ENCODE assay signal across 8 cellular contexts in genomic region chr19:49486710-49487276, GRCh38. TPM values are rescaled to one million over a fixed set of nuclear protein-coding genes. Genes with fewer than 3 reads are reported as not detected.
DNase-seq lines count a peak whose midpoint lies in the region; ATAC-seq and TF ChIP-seq lines count a peak whose summit lies in the region.

No MANE protein-coding gene starts in this region.

- H2BK5ac ChIP-seq in neuronal stem cell (ENCODE audit: low read length), result peak overlapping the region; percentile 77

- peaks cover 0 to 3% (median 1%) of the 10 kb centered on the region in 3 donors for H3K27me3 Mint-ChIP-seq in CD14-positive monocyte (ENCODE audit: low read depth in 3 of 3)
- H3K27me3 Mint-ChIP-seq in dendritic cell treated with granulocyte-macrophage colony-stimulating factor and Interleukin-4, amounts not matched to agents 40 ng/mL and 50 ng/mL, for 4 days, result no peaks in the 10 kb centered on the region

- no peak overlapping the region for H3K27ac ChIP-seq in OCI-LY1 (ENCODE audit: low read depth, low read length, poor library complexity, severe bottlenecking)
- H3K27ac ChIP-seq in neuronal stem cell (replicated peaks; ENCODE audit: low read length), result no peak overlapping the region

- no peaks in the 10 kb centered on the region for H4K20me1 ChIP-seq in OCI-LY1 (ENCODE audit: insufficient read depth, low read length)

- H2AK5ac ChIP-seq in neuronal stem cell (ENCODE audit: low read depth, low read length), result peak overlapping the region; percentile 71

- no peak overlapping the region for H2BK12ac ChIP-seq in neuronal stem cell (ENCODE audit: low read length)

- H4K91ac ChIP-seq in neuronal stem cell (ENCODE audit: low read depth, low read length, poor library complexity), result no peak overlapping the region

- H3K36me3 Mint-ChIP-seq in CD14-positive monocyte, result peaks cover 29 to 32% of the 10 kb centered on the region in 2 donors
- peaks cover 46% of the 10 kb centered on the region for H3K36me3 Mint-ChIP-seq in dendritic cell treated with granulocyte-macrophage colony-stimulating factor and Interleukin-4, amounts not matched to agents 40 ng/mL and 50 ng/mL, for 4 days (ENCODE audit: low read depth)

- H2AFZ ChIP-seq in OCI-LY1 (ENCODE audit: low read length) (no peak overlapping the region), neuronal stem cell (ENCODE audit: low read length) (peak overlapping the region; percentile 89)

- intact Hi-C loops in CD14-positive monocyte (cut with micrococcal nuclease), result loop anchor here (1.0 to 5.0 kb wide), 2 partner anchors 10 to 34 kb away; partner anchors contain the start of genes ALDH16A1 (in 1 of the 2), PIH1D1 (in 1 of the 2) and RPS11 (in 1 of the 2)
- intact Hi-C loops in dendritic cell treated with granulocyte-macrophage colony-stimulating factor and Interleukin-4, amounts not matched to agents 40 ng/mL and 50 ng/mL, for 4 days (cut with micrococcal nuclease), result loop anchor here (1.0 kb wide), 2 partner anchors 10 to 33 kb away; partner anchors contain the start of genes ALDH16A1 and RPS11

- TF ChIP-seq CTCF in CD14-positive monocyte (IDR thresholded peaks at IDR 0.05), result no peak
- no peak for TF ChIP-seq CTCF in OCI-LY1 (IDR thresholded peaks at IDR 0.05; ENCODE audit: low read length)

- no CpG with 5 or more reads among the region's 23 CpGs for WGBS in neuronal stem cell (ENCODE audit: extremely low coverage in 2 of 2, insufficient read length in 2 of 2, insufficient replicate concordance in 1 of 2), 2 donors

- DNase-seq in CD14-positive monocyte (ENCODE audit: low spot score) (no peak), neuronal stem cell (ENCODE audit: low spot score) (no peak), NCI-H82 (lab: John Stamatoyannopoulos, UW) (no peak), HT-29 (ENCODE audit: low spot score) (no peak)
- DNase-seq in activated effector memory CD4-positive, alpha-beta T cell treated with Interleukin-2 at 50 U/mL for 16 hours, result no peak

- peaks cover 23% of the 10 kb centered on the region for H3K79me2 ChIP-seq in OCI-LY1 (ENCODE audit: insufficient read depth, low read length)

- H2BK15ac ChIP-seq in neuronal stem cell (ENCODE audit: low read length), result no peak overlapping the region

- peak overlapping the region; percentile 78 for H2BK120ac ChIP-seq in neuronal stem cell (ENCODE audit: low read depth, low read length)

- H3K14ac ChIP-seq in neuronal stem cell (ENCODE audit: low read length), result no peak overlapping the region

- H3K4me2 ChIP-seq in OCI-LY1 (ENCODE audit: low read length), result peak overlapping the region; percentile 45; the same call in 1 of the 2 replicates
- no peak overlapping the region for H3K4me2 ChIP-seq in neuronal stem cell (ENCODE audit: insufficient read depth, low read length, poor library complexity, severe bottlenecking)

- peak overlapping the region in 1 of 2 donors; percentile 98 for H3K4me3 Mint-ChIP-seq in CD14-positive monocyte
- peak overlapping the region; percentile 89 for H3K4me3 Mint-ChIP-seq in dendritic cell treated with granulocyte-macrophage colony-stimulating factor and Interleukin-4, amounts not matched to agents 40 ng/mL and 50 ng/mL, for 4 days

- peak overlapping the region; percentile 92 for H3K18ac ChIP-seq in neuronal stem cell (ENCODE audit: low read length)

- no peaks in the 10 kb centered on the region for H3K9me2 ChIP-seq in OCI-LY1 (ENCODE audit: low read depth, low read length)

- H3K27ac Mint-ChIP-seq in CD14-positive monocyte, result peak overlapping the region in 6 of 7 donors; percentile 42 to 96 (median 66)
- peak overlapping the region; percentile 95 for H3K27ac Mint-ChIP-seq in dendritic cell treated with granulocyte-macrophage colony-stimulating factor and Interleukin-4, amounts not matched to agents 40 ng/mL and 50 ng/mL, for 4 days

- no peaks in the 10 kb centered on the region for H3K9me3 ChIP-seq in OCI-LY1 (ENCODE audit: low read length)
- no peaks in the 10 kb centered on the region for H3K9me3 ChIP-seq in neuronal stem cell (replicated peaks in 1 of 2; ENCODE audit: control insufficient read depth in 2 of 2, insufficient read depth in 1 of 2, low read depth in 1 of 2, low read length in 2 of 2)

- peaks cover 7% of the 10 kb centered on the region for H3F3A ChIP-seq in OCI-LY1 (ENCODE audit: insufficient read depth, low read length)

- H3K4ac ChIP-seq in neuronal stem cell (ENCODE audit: low read length), result no peak overlapping the region

- H3K27me3 ChIP-seq in OCI-LY1 (ENCODE audit: insufficient read depth, low read length) (no peaks in the 10 kb centered on the region), neuronal stem cell (ENCODE audit: control insufficient read depth in 3 of 3, insufficient read depth in 3 of 3, low read depth in 1 of 3, low read length in 3 of 3) (no peaks in the 10 kb centered on the region)

- H3K9ac ChIP-seq in OCI-LY1 (ENCODE audit: low read length), result no peak overlapping the region
- H3K9ac ChIP-seq in neuronal stem cell (ENCODE audit: low read depth, low read length, poor library complexity), result no peak overlapping the region

- H4K8ac ChIP-seq in neuronal stem cell (ENCODE audit: low read depth, low read length), result peak overlapping the region; percentile 74

- peak overlapping the region; percentile 40 for H3K23ac ChIP-seq in neuronal stem cell (ENCODE audit: low read depth, low read length, poor library complexity)

- peaks cover 0 to 5% (median 0%) of the 10 kb centered on the region in 7 donors for H3K9me3 Mint-ChIP-seq in CD14-positive monocyte
- H3K9me3 Mint-ChIP-seq in dendritic cell treated with granulocyte-macrophage colony-stimulating factor and Interleukin-4, amounts not matched to agents 40 ng/mL and 50 ng/mL, for 4 days, result no peaks in the 10 kb centered on the region

- peaks cover 23% of the 10 kb centered on the region for H3K4me1 Mint-ChIP-seq in CD14-positive monocyte
- H3K4me1 Mint-ChIP-seq in dendritic cell treated with granulocyte-macrophage colony-stimulating factor and Interleukin-4, amounts not matched to agents 40 ng/mL and 50 ng/mL, for 4 days (ENCODE audit: low read depth), result peaks cover 19% of the 10 kb centered on the region

- no peak for ATAC-seq in HG03097 (IDR thresholded peaks at IDR 0.05; ENCODE audit: low FRiP score, unreplicated experiment)

- peaks cover 14% of the 10 kb centered on the region for H3K79me1 ChIP-seq in neuronal stem cell (ENCODE audit: low read depth, low read length)

- H3K4me1 ChIP-seq in OCI-LY1 (ENCODE audit: insufficient read depth, low read length, severe bottlenecking), result peaks cover 29% of the 10 kb centered on the region
- H3K4me1 ChIP-seq in neuronal stem cell (ENCODE audit: control insufficient read depth in 2 of 2, insufficient read depth in 1 of 2, low read depth in 1 of 2, low read length in 2 of 2), result peaks cover 7 to 8% of the 10 kb centered on the region in 2 donors

- peak overlapping the region; percentile 39 for H3K4me3 ChIP-seq in OCI-LY1 (ENCODE audit: low read depth, low read length, poor library complexity, severe bottlenecking)
- H3K4me3 ChIP-seq in neuronal stem cell (ENCODE audit: low read length in 2 of 2), result peak overlapping the region in 1 of 2 donors; percentile 24

- H3K36me3 ChIP-seq in OCI-LY1 (ENCODE audit: insufficient read depth, low read length) (peaks cover 44% of the 10 kb centered on the region), neuronal stem cell (replicated peaks in 1 of 2; ENCODE audit: control insufficient read depth in 2 of 2, insufficient read depth in 2 of 2, low read length in 2 of 2) (peaks cover 28 to 37% of the 10 kb centered on the region in 2 donors)

RNA-seq across cellular contexts. Expression of gene RPL13A, which starts 0.6 kb away (rescaled TPM):
- 100 to 1,000 TPM; 655 to 663 TPM for polyA plus RNA-seq in CD14-positive monocyte
- polyA plus RNA-seq in neuronal stem cell (2013, experiment 1 of 2), result 6,856 TPM
- 6,819 TPM for polyA plus RNA-seq in neuronal stem cell (2013, experiment 2 of 2)
- 7,406 and 7,983 TPM in 2 replicates for total RNA-seq in HT-29 (2014; rRNA removed; shearing (Covaris generic))

RNA-seq across cellular contexts. Expression of gene RPS11, which starts 9.4 kb away (rescaled TPM):
- polyA plus RNA-seq in CD14-positive monocyte, result 1,000 to 10,000 TPM; 1,103 to 1,481 TPM
- 5,708 TPM for polyA plus RNA-seq in neuronal stem cell (2013, experiment 1 of 2)
- polyA plus RNA-seq in neuronal stem cell (2013, experiment 2 of 2), result 5,584 TPM
- 5,724 and 5,984 TPM in 2 replicates for total RNA-seq in HT-29 (2014; rRNA removed; shearing (Covaris generic))

RNA-seq across cellular contexts. Expression of gene FLT3LG, which starts 12.8 kb away (rescaled TPM):
- 1 to 10 TPM; 5.0 to 6.9 TPM for polyA plus RNA-seq in CD14-positive monocyte
- 2.0 TPM for polyA plus RNA-seq in neuronal stem cell (2013, experiment 1 of 2)
- polyA plus RNA-seq in neuronal stem cell (2013, experiment 2 of 2), result 2.1 TPM
- 1.6 and 2.1 TPM in 2 replicates for total RNA-seq in HT-29 (2014; rRNA removed; shearing (Covaris generic))

RNA-seq across cellular contexts. Expression of gene FCGRT, which starts 25.7 kb away (rescaled TPM):
- 100 to 1,000 TPM; 720 to 930 TPM for polyA plus RNA-seq in CD14-positive monocyte
- 32.8 TPM for polyA plus RNA-seq in neuronal stem cell (2013, experiment 1 of 2)
- 29.3 TPM for polyA plus RNA-seq in neuronal stem cell (2013, experiment 2 of 2)
- 150 and 176 TPM in 2 replicates for total RNA-seq in HT-29 (2014; rRNA removed; shearing (Covaris generic))

RNA-seq across cellular contexts. Expression of gene ALDH16A1, which starts 33.8 kb away (rescaled TPM):
- 10 to 100 TPM; 30.8 to 39.5 TPM for polyA plus RNA-seq in CD14-positive monocyte
- polyA plus RNA-seq in neuronal stem cell (2013, experiment 1 of 2), result 10.8 TPM
- polyA plus RNA-seq in neuronal stem cell (2013, experiment 2 of 2), result 11.4 TPM
- total RNA-seq in HT-29 (2014; rRNA removed; shearing (Covaris generic)), result 214 and 224 TPM in 2 replicates
